13 cellular contexts compared by ENCODE assay signal in genomic region chr6:169162249-169162967, GRCh38.
DNase-seq lines count a peak whose midpoint lies in the region; ATAC-seq and TF ChIP-seq lines count a peak whose summit lies in the region.
"Had no signal": no experiment of that assay in that cellular context is flagged by ENCODE, and none has a peak within 500 bp of the region (broad histone marks: within the 10 kb centered on the region; RNA-seq: fewer than 3 reads in every experiment).

No MANE protein-coding gene starts in this region.

- POLR2A ChIA-PET in AG04450 (lab: Yijun Ruan, JAX), result no interaction called here

- no peak overlapping the region for H3K14ac ChIP-seq in neuronal stem cell (ENCODE audit: low read length)

- no peak overlapping the region for H4K91ac ChIP-seq in neuronal stem cell (ENCODE audit: low read depth, low read length, poor library complexity)

- H3K4me2 ChIP-seq in neuronal stem cell (ENCODE audit: insufficient read depth, low read length, poor library complexity, severe bottlenecking) (no peak overlapping the region), Karpas-422 (ENCODE audit: low read depth, low read length, poor library complexity, severe bottlenecking) (no peak overlapping the region)
- H3K4me2 ChIP-seq: hepatocyte had no signal

- H3K9ac ChIP-seq in neuronal stem cell (ENCODE audit: low read depth, low read length, poor library complexity) (no peak overlapping the region), Karpas-422 (ENCODE audit: low read length) (no peak overlapping the region)

- peak overlapping the region; percentile 68 for H3K18ac ChIP-seq in neuronal stem cell (ENCODE audit: low read length)

- 93% methylated on average over 31 of the region's 31 CpGs for WGBS in esophagus muscularis mucosa
- WGBS in neuronal stem cell (ENCODE audit: extremely low coverage in 2 of 2, insufficient read length in 2 of 2, insufficient replicate concordance in 1 of 2), 2 donors, result no CpG with 5 or more reads among the region's 31 CpGs

- no peaks in the 10 kb centered on the region for H3K79me2 ChIP-seq in Karpas-422 (ENCODE audit: low read length)
- H3K79me2 ChIP-seq: hepatocyte had no signal

- no peak overlapping the region for H2AK5ac ChIP-seq in neuronal stem cell (ENCODE audit: low read depth, low read length)

- no peak for ATAC-seq in GM19328 (IDR thresholded peaks at IDR 0.05; ENCODE audit: unreplicated experiment)

- H3K27me3 ChIP-seq in AG04450 (ENCODE audit: control insufficient read depth, insufficient read depth, low read length) (no peaks in the 10 kb centered on the region), esophagus muscularis mucosa (no peaks in the 10 kb centered on the region), neuronal stem cell (ENCODE audit: control insufficient read depth in 3 of 3, insufficient read depth in 3 of 3, low read depth in 1 of 3, low read length in 3 of 3) (no peaks in the 10 kb centered on the region), Karpas-422 (ENCODE audit: low read length) (no peaks in the 10 kb centered on the region)
- H3K27me3 ChIP-seq: hepatocyte, Peyer's patch had no signal

- H4K8ac ChIP-seq in neuronal stem cell (ENCODE audit: low read depth, low read length), result no peak overlapping the region

- H3K9me3 ChIP-seq in AG04450 (ENCODE audit: control insufficient read depth, insufficient read depth, low read length), result peaks cover 20% of the 10 kb centered on the region
- H3K9me3 ChIP-seq in esophagus muscularis mucosa, result no peaks in the 10 kb centered on the region
- H3K9me3 ChIP-seq in neuronal stem cell (replicated peaks in 1 of 2; ENCODE audit: control insufficient read depth in 2 of 2, insufficient read depth in 1 of 2, low read depth in 1 of 2, low read length in 2 of 2), result no peaks in the 10 kb centered on the region
- H3K9me3 ChIP-seq in Karpas-422 (ENCODE audit: low read length), result no peaks in the 10 kb centered on the region
- H3K9me3 ChIP-seq: Peyer's patch had no signal

- CTCF ChIA-PET in AG04450 (lab: Charles Lee), result no interaction called here

- H2AFZ ChIP-seq in neuronal stem cell (ENCODE audit: low read length) (no peak overlapping the region), Karpas-422 (ENCODE audit: low read length) (no peak overlapping the region)
- H2AFZ ChIP-seq: hepatocyte had no signal

- no peak for TF ChIP-seq CTCF in AG04450 (IDR thresholded peaks at IDR 0.05; ENCODE audit: low read depth, low read length)
- TF ChIP-seq CTCF in esophagus muscularis mucosa (IDR thresholded peaks at IDR 0.05), result no peak

- intact Hi-C loops in esophagus muscularis mucosa (cut with DNase I), result no loop called here

- H2BK120ac ChIP-seq in neuronal stem cell (ENCODE audit: low read depth, low read length), result no peak overlapping the region

- peak overlapping the region; percentile 87 for H3K27ac ChIP-seq in AG04450 (ENCODE audit: low read depth, low read length)
- peak overlapping the region in 3 of 4 donors; percentile 20 to 60 (median 54) for H3K27ac ChIP-seq in esophagus muscularis mucosa (replicated peaks in 1 of 4)
- H3K27ac ChIP-seq in neuronal stem cell (replicated peaks; ENCODE audit: low read length), result no peak overlapping the region
- H3K27ac ChIP-seq in Karpas-422 (ENCODE audit: low read length), result no peak overlapping the region
- H3K27ac ChIP-seq: hepatocyte, Peyer's patch had no signal

- TF ChIP-seq EP300 in esophagus muscularis mucosa (IDR thresholded peaks at IDR 0.05), result no peak

- H3K4me3 ChIP-seq in AG04450 (ENCODE audit: low read depth, low read length) (no peak overlapping the region), esophagus muscularis mucosa (no peak overlapping the region), neuronal stem cell (ENCODE audit: low read length in 2 of 2) (no peak overlapping the region), Karpas-422 (ENCODE audit: low read length) (no peak overlapping the region)
- H3K4me3 ChIP-seq: hepatocyte, Peyer's patch had no signal

- H3K23ac ChIP-seq in neuronal stem cell (ENCODE audit: low read depth, low read length, poor library complexity), result no peak overlapping the region

- no peaks in the 10 kb centered on the region for H4K20me1 ChIP-seq in Karpas-422 (ENCODE audit: insufficient read depth, low read depth, low read length)

- TF ChIP-seq POLR2A in esophagus muscularis mucosa (IDR thresholded peaks at IDR 0.05; ENCODE audit: low read depth), result no peak

- H3K36me3 ChIP-seq in esophagus muscularis mucosa (no peaks in the 10 kb centered on the region), neuronal stem cell (replicated peaks in 1 of 2; ENCODE audit: control insufficient read depth in 2 of 2, insufficient read depth in 2 of 2, low read length in 2 of 2) (no peaks in the 10 kb centered on the region), Karpas-422 (ENCODE audit: insufficient read depth, low read length) (no peaks in the 10 kb centered on the region)
- H3K36me3 ChIP-seq: Peyer's patch had no signal

- DNase-seq in AG04450 (ENCODE audit: low read depth, low spot score) (no peak), M059J (ENCODE audit: low read depth) (peak; percentile 58), esophagus muscularis mucosa (ENCODE audit: extremely low spot score) (no peak), neuronal stem cell (ENCODE audit: low spot score) (no peak), Karpas-422 (no peak), NCI-H1417 treated with DMSO at 0.1 percent for 48 hours (lab: John Stamatoyannopoulos, UW) (no peak), GDM1 (lab: John Stamatoyannopoulos, UW) (no peak)
- DNase-seq: activated CD4-positive, CD25-positive, alpha-beta regulatory T cell treated with anti-CD3 and anti-CD28 coated beads, Interleukin-2, amount 50 U/mL, for 72 hours; left ventricle myocardium superior; NCI-H2029 treated with DMSO at 0.1 percent for 48 hours; Peyer's patch had no signal

- no peak overlapping the region for H3K4ac ChIP-seq in neuronal stem cell (ENCODE audit: low read length)

- H2BK5ac ChIP-seq in neuronal stem cell (ENCODE audit: low read length), result no peak overlapping the region

- H2BK15ac ChIP-seq in neuronal stem cell (ENCODE audit: low read length), result no peak overlapping the region

- no peaks in the 10 kb centered on the region for H3K9me2 ChIP-seq in Karpas-422 (replicated peaks; ENCODE audit: insufficient read depth, low read length)

- no peak overlapping the region for H2BK12ac ChIP-seq in neuronal stem cell (ENCODE audit: low read length)

- H3K79me1 ChIP-seq in neuronal stem cell (ENCODE audit: low read depth, low read length), result no peaks in the 10 kb centered on the region

- H3K4me1 ChIP-seq in esophagus muscularis mucosa (peaks cover 15 to 64% (median 49%) of the 10 kb centered on the region in 4 donors), neuronal stem cell (ENCODE audit: control insufficient read depth in 2 of 2, insufficient read depth in 1 of 2, low read depth in 1 of 2, low read length in 2 of 2) (peaks cover 3 to 14% of the 10 kb centered on the region in 2 donors), Karpas-422 (ENCODE audit: low read length) (no peaks in the 10 kb centered on the region)
- H3K4me1 ChIP-seq: Peyer's patch had no signal

Comparison
In these comparisons a context has a peak if more than half of its experiments do, and no peak if none do; other contexts are left out.
1. H3K27ac ChIP-seq: peak in AG04450 (single experiment) and esophagus muscularis mucosa (3 of 4); none in neuronal stem cell (single experiment) and Karpas-422 (single experiment).